In genomic region chr6:97473979-97474378, GRCh38 we compare ENCODE assay signal across 19 cellular contexts.
"Had no signal": no experiment of that assay in that cellular context is flagged by ENCODE, and none has a peak within 500 bp of the region (broad histone marks: within the 10 kb centered on the region; RNA-seq: fewer than 3 reads in every experiment).

No MANE protein-coding gene starts in this region.

- H3K4me1 Mint-ChIP-seq: naive thymus-derived CD4-positive, alpha-beta T cell had no signal

- ATAC-seq: gastrocnemius medialis; heart right ventricle; naive thymus-derived CD4-positive, alpha-beta T cell had no signal

- H3K27ac Mint-ChIP-seq: naive thymus-derived CD4-positive, alpha-beta T cell had no signal

- H3K9me3 ChIP-seq: esophagus muscularis mucosa, neutrophil, right atrium auricular region, sigmoid colon, stomach had no signal

- H3K4me1 ChIP-seq: esophagus muscularis mucosa, gastrocnemius medialis, heart right ventricle, right atrium auricular region, sigmoid colon, stomach had no signal

- H3K4me3 ChIP-seq: esophagus muscularis mucosa, gastrocnemius medialis, heart right ventricle, right atrium auricular region, sigmoid colon, skin epidermis, stomach had no signal

- H3K36me3 Mint-ChIP-seq: naive thymus-derived CD4-positive, alpha-beta T cell had no signal

- H3K27me3 ChIP-seq: esophagus muscularis mucosa, gastrocnemius medialis, heart right ventricle, neutrophil, right atrium auricular region, sigmoid colon, stomach had no signal

- DNase-seq: effector memory CD4-positive, alpha-beta T cell; gastrocnemius medialis; heart right ventricle; hypothalamus; kidney glomerular epithelial cell; naive thymus-derived CD4-positive, alpha-beta T cell; sigmoid colon; stimulated activated CD4-positive, alpha-beta T cell treated with anti-CD3 and anti-CD28 coated beads, Interleukin-2, amount 100 ng/mL, for 24 hours; stimulated activated CD4-positive, alpha-beta T cell treated with anti-CD3 and anti-CD28 coated beads, Interleukin-4, amount 100 ng/mL, for 4 hours; stimulated activated naive CD4-positive, alpha-beta T cell; stomach; substantia nigra; trophoblast cell had no signal

- H3K36me3 ChIP-seq: esophagus muscularis mucosa, gastrocnemius medialis, heart right ventricle, neutrophil, right atrium auricular region, sigmoid colon, stomach had no signal

- H3K27ac ChIP-seq: epithelial cell of prostate, esophagus muscularis mucosa, gastrocnemius medialis, heart right ventricle, neutrophil, right atrium auricular region, sigmoid colon, skin epidermis, stomach had no signal

- H3K4me3 Mint-ChIP-seq: naive thymus-derived CD4-positive, alpha-beta T cell had no signal

- FAIRE-seq: islet of Langerhans had no signal
